ENCODE assay signal across 1 cellular context in genomic region chrX:41895826-41896225, GRCh38.
TF ChIP-seq lines count a peak whose summit lies in the region.

No MANE protein-coding gene starts in this region.

TF ChIP-seq in IMR-90, 13 proteins besides CTCF, POLR2A, EP300 and RAD21 (continued from another document):
- TF ChIP-seq USF2 (IDR thresholded peaks at IDR 0.05; ENCODE audit: low read depth, low read length) (no peak), MAZ (IDR thresholded peaks at IDR 0.05; ENCODE audit: borderline replicate concordance, low read depth, low read length) (no peak), CHD1 (IDR thresholded peaks at IDR 0.05; ENCODE audit: low read depth, low read length) (no peak), SMC3 (IDR thresholded peaks at IDR 0.05; ENCODE audit: low read depth, low read length) (no peak), MXI1 (IDR thresholded peaks at IDR 0.05; ENCODE audit: borderline replicate concordance, low read depth, low read length) (no peak), CEBPB (IDR thresholded peaks at IDR 0.05; ENCODE audit: low read depth, low read length) (no peak)
